Comparison of ENCODE assay signal across 8 cellular contexts in genomic region chr11:66638177-66639065, GRCh38. TPM values are rescaled to one million over a fixed set of nuclear protein-coding genes. Genes with fewer than 3 reads are reported as not detected.
DNase-seq lines count a peak whose midpoint lies in the region; ATAC-seq, FAIRE-seq and TF ChIP-seq lines count a peak whose summit lies in the region.

Gene RBM4 (plus strand): TSS chr11:66638703. CDS start chr11:66639712, 1,009 bp downstream.

- TF ChIP-seq CTCF in HepG2 (CRISPR knock-in tag; IDR thresholded peaks at IDR 0.05): peak; percentile 29; the same call in 1 of the 2 replicates

- no peaks in the 10 kb centered on the region for H3K27me3 Mint-ChIP-seq in CD4-positive, CD25-positive, alpha-beta regulatory T cell

- CTCF ChIA-PET in HepG2 (lab: Yijun Ruan, JAX; ENCODE audit: low intra/inter-chr PET ratio, low total read pairs): interaction anchor here (2.1 kb wide), 1 partner anchor 60 kb away, joined by 7 read pairs; no protein-coding TSS in a partner anchor

- TF ChIP-seq POLR2A in HepG2 (IDR thresholded peaks at IDR 0.05; ENCODE audit: insufficient read depth in 1 of 2, low read depth in 2 of 2, low read length in 2 of 2): peak; percentile 83 to 94

- H4K20me1 ChIP-seq in HepG2 (ENCODE audit: insufficient read depth, low read length): peaks cover 50% of the 10 kb centered on the region

- peak within 1 kb of the TSS; percentile 97 for H3K9ac ChIP-seq in HepG2 (ENCODE audit: insufficient read depth, low read depth, low read length)

- peaks cover 40% of the 10 kb centered on the region for H3K36me3 ChIP-seq in CD4-positive, CD25-positive, alpha-beta regulatory T cell (ENCODE audit: control insufficient read depth, insufficient read depth, low read length)
- H3K36me3 ChIP-seq in HepG2 (replicated peaks in 1 of 2; ENCODE audit: control insufficient read depth in 1 of 2, insufficient read depth in 2 of 2, low read length in 2 of 2): peaks cover 5 to 22% of the 10 kb centered on the region in 2 experiments; a peak in 4 of 5 replicates

- 0 out of 2 replicates have a peak, but pooled peaks have one; percentile 24 for TF ChIP-seq RAD21 in HepG2 (CRISPR knock-in tag; IDR thresholded peaks at IDR 0.05)

- H3K4me1 Mint-ChIP-seq in CD4-positive, CD25-positive, alpha-beta regulatory T cell: peaks cover 26 to 70% (median 62%) of the 10 kb centered on the region in 4 donors

- in situ Hi-C loops in HepG2 (cut with HindIII; ENCODE audit: extremely low pct_ligation_motif_present, low pct_unique_long_range_greater_than_20kb): no loop called here

- ATAC-seq in CD4-positive, CD25-positive, alpha-beta regulatory T cell (ENCODE audit: low read depth in 2 of 2): peak; percentile 91 to 93
- ATAC-seq in GM19397 (IDR thresholded peaks at IDR 0.05; ENCODE audit: unreplicated experiment): peak; percentile 95
- ATAC-seq in HG03571 (IDR thresholded peaks at IDR 0.05; ENCODE audit: unreplicated experiment): peak; percentile 84
- ATAC-seq in HepG2: peak; percentile 93

- FAIRE-seq in HepG2 (lab: Jason Lieb, UNC): peak; percentile 81

- TF ChIP-seq EP300 in HepG2 (IDR thresholded peaks at IDR 0.05; ENCODE audit: low read depth in 2 of 2, low read length in 2 of 2) (no peak), HepG2 (CRISPR knock-in tag; IDR thresholded peaks at IDR 0.05; ENCODE audit: borderline replicate concordance) (no peak; the same call in 1 of the 2 replicates)

- peak within 1 kb of the TSS; percentile 95 to 99 (median 97) for H3K27ac Mint-ChIP-seq in CD4-positive, CD25-positive, alpha-beta regulatory T cell

- no peak within 1 kb of the TSS for H2AFZ ChIP-seq in HepG2 (ENCODE audit: low read length)

- intact Hi-C loops in HepG2 (cut with micrococcal nuclease; ENCODE audit: unreplicated experiment): loop anchor here (2.0 kb wide), 1 partner anchor 46 kb away; the partner anchor contains the start of genes CCDC87 and CCS

- no peaks in the 10 kb centered on the region for H3K9me3 ChIP-seq in CD4-positive, CD25-positive, alpha-beta regulatory T cell (ENCODE audit: control insufficient read depth in 2 of 2, low read length in 2 of 2)
- no peaks in the 10 kb centered on the region for H3K9me3 ChIP-seq in HepG2 (ENCODE audit: low read length)

- under 1% methylated on average over 32 of the region's 63 CpGs for WGBS in HepG2 (ENCODE audit: low lambda C conversion rate)

- DNase-seq in CD4-positive, CD25-positive, alpha-beta regulatory T cell: peak; percentile 95 to 100 (median 98)
- DNase-seq in NCI-H82 (lab: John Stamatoyannopoulos, UW): peak; percentile 99
- DNase-seq in activated CD4-positive, alpha-beta T cell treated with anti-CD3 and anti-CD28 coated beads, Interleukin-2, amount 50 U/mL, for 48 hours: peak; percentile 92 to 96
- DNase-seq in dermis microvascular lymphatic vessel endothelial cell (ENCODE audit: low read depth in 2 of 2): peak; percentile 100
- peak; percentile 99 for DNase-seq in HepG2 (ENCODE audit: low spot score)
- peak; percentile 90 for DNase-seq in stimulated activated CD4-positive, alpha-beta T cell treated with anti-CD3 and anti-CD28 coated beads, Interleukin-4, amount 100 ng/mL, for 1 hour

- peak within 1 kb of the TSS; percentile 92 for H3K4me3 ChIP-seq in CD4-positive, CD25-positive, alpha-beta regulatory T cell (ENCODE audit: low read depth, low read length)
- H3K4me3 ChIP-seq in HepG2 (replicated peaks in 1 of 3; ENCODE audit: insufficient read depth in 1 of 3, low read depth in 2 of 3, low read length in 3 of 3): peak within 1 kb of the TSS; percentile 87 to 96 (median 90)

- H3K27ac ChIP-seq in CD4-positive, CD25-positive, alpha-beta regulatory T cell (ENCODE audit: insufficient read depth, low read length, poor library complexity, severe bottlenecking): peak within 1 kb of the TSS; percentile 94
- peak within 1 kb of the TSS; percentile 95 for H3K27ac ChIP-seq in HepG2 (ENCODE audit: extremely low read length, insufficient read depth, low read length)

- H3K4me3 Mint-ChIP-seq in CD4-positive, CD25-positive, alpha-beta regulatory T cell: peak within 1 kb of the TSS; percentile 94 to 100 (median 98)

- POLR2A ChIA-PET in HepG2 (lab: Yijun Ruan, JAX): interaction anchor here (0.6 to 10.0 kb wide), 32 partner anchors 9 to 735 kb away, joined by 3 to 211 read pairs (median 6); partner anchors contain the start of genes ACTN3, BBS1, CCDC87 and CCS

- peaks cover 42% of the 10 kb centered on the region for H3K36me3 Mint-ChIP-seq in CD4-positive, CD25-positive, alpha-beta regulatory T cell

- peaks cover 46% of the 10 kb centered on the region for H3K4me1 ChIP-seq in CD4-positive, CD25-positive, alpha-beta regulatory T cell (ENCODE audit: control insufficient read depth, insufficient read depth, low read length, poor library complexity, severe bottlenecking)
- peaks cover 63% of the 10 kb centered on the region for H3K4me1 ChIP-seq in HepG2 (ENCODE audit: insufficient read depth, low read length)

- peaks cover 83% of the 10 kb centered on the region for H3K79me2 ChIP-seq in HepG2 (ENCODE audit: insufficient read depth, low read length)

- BruUV-seq in HepG2 (replicated peaks; lab: Mats Ljungman, UMichigan): no TSS peak

- no peaks in the 10 kb centered on the region for H3K9me3 Mint-ChIP-seq in CD4-positive, CD25-positive, alpha-beta regulatory T cell

- no peaks in the 10 kb centered on the region for H3K27me3 ChIP-seq in CD4-positive, CD25-positive, alpha-beta regulatory T cell (ENCODE audit: control insufficient read depth, insufficient read depth, low read length)
- H3K27me3 ChIP-seq in HepG2 (ENCODE audit: control insufficient read depth in 1 of 2, insufficient read depth in 2 of 2, low read length in 2 of 2): no peaks in the 10 kb centered on the region; a peak in 1 of 5 replicates

- peak within 1 kb of the TSS; percentile 88 for H3K4me2 ChIP-seq in HepG2 (ENCODE audit: low read depth, low read length)

TF ChIP-seq in HepG2, 621 proteins besides CTCF, POLR2A, EP300 and RAD21 (continues in another document):
- TF ChIP-seq ZGPAT (CRISPR knock-in tag; IDR thresholded peaks at IDR 0.05) (peak; percentile 60; the same call in 1 of the 2 replicates), KDM5A (IDR thresholded peaks at IDR 0.05; ENCODE audit: borderline replicate concordance, low read length) (peak; percentile 55), ZNF557 (CRISPR knock-in tag; IDR thresholded peaks at IDR 0.05) (0 out of 2 replicates have a peak, but pooled peaks have one; percentile 21), ZNF710 (CRISPR knock-in tag; IDR thresholded peaks at IDR 0.05; ENCODE audit: borderline replicate concordance) (peak; percentile 29; the same call in 1 of the 2 replicates), ZNF563 (CRISPR knock-in tag; IDR thresholded peaks at IDR 0.05) (peak; percentile 56; the same call in 1 of the 2 replicates)

RNA-seq across cellular contexts. Expression of gene RBM4, which starts in this region (rescaled TPM):
- total RNA-seq in CD4-positive, CD25-positive, alpha-beta regulatory T cell: 201 TPM
- 100 to 1,000 TPM; 286 to 306 (median 295) TPM for polyA plus RNA-seq in CD4-positive, CD25-positive, alpha-beta regulatory T cell
- 122 and 162 TPM in 2 replicates for total RNA-seq in dermis microvascular lymphatic vessel endothelial cell
- 136 and 138 TPM in 2 replicates for total RNA-seq in HepG2 (2016; rRNA removed; fragmentation: Illumina TruSeq; extraction: Trizol)
- 72.4 and 85.4 TPM in 2 replicates for total RNA-seq in HepG2 (2016; cell fraction: cytosol; rRNA removed; fragmentation: Illumina TruSeq; extraction: Trizol; ENCODE audit: low read depth)
- total RNA-seq in HepG2 (2016; cell fraction: insoluble cytoplasmic fraction; rRNA removed; fragmentation: Illumina TruSeq; extraction: Trizol): 137 and 138 TPM in 2 replicates
- 57.5 and 58.8 TPM in 2 replicates for total RNA-seq in HepG2 (2016; cell fraction: membrane; rRNA removed; fragmentation: Illumina TruSeq; extraction: Trizol)
- total RNA-seq in HepG2 (2016; cell fraction: nucleus; rRNA removed; fragmentation: Illumina TruSeq; extraction: Trizol): 101 and 109 TPM in 2 replicates
- polyA plus RNA-seq in HepG2 (2011; rRNA removed): 123 and 126 TPM in 2 replicates
- 150 and 151 TPM in 2 replicates for polyA plus RNA-seq in HepG2 (2011; cell fraction: cytosol; rRNA removed)
- 83.4 and 84.4 TPM in 2 replicates for polyA plus RNA-seq in HepG2 (2011; cell fraction: nucleus; rRNA removed)
- polyA plus RNA-seq in HepG2 (2012): 117 and 122 TPM in 2 replicates
- polyA plus RNA-seq in HepG2 (2016; cell fraction: cytosol; fragmentation: Illumina TruSeq; extraction: Trizol; ENCODE audit: low read depth): 29.4 and 30.6 TPM in 2 replicates
- polyA plus RNA-seq in HepG2 (2016; cell fraction: insoluble cytoplasmic fraction; fragmentation: Illumina TruSeq; extraction: Trizol; ENCODE audit: low read depth): 149 and 157 TPM in 2 replicates
- polyA plus RNA-seq in HepG2 (2016; cell fraction: membrane; fragmentation: Illumina TruSeq; extraction: Trizol; ENCODE audit: low read depth): 38.1 and 38.5 TPM in 2 replicates
- polyA plus RNA-seq in HepG2 (2016; cell fraction: nucleus; fragmentation: Illumina TruSeq; extraction: Trizol; ENCODE audit: insufficient read depth, low read depth): 115 and 116 TPM in 2 replicates
- polyA minus RNA-seq in HepG2 (2011; rRNA and poly(A)+ RNA removed; ENCODE audit: low replicate concordance): 104 and 196 TPM in 2 replicates
- 40.8 and 41.0 TPM in 2 replicates for polyA minus RNA-seq in HepG2 (2011; cell fraction: cytosol; rRNA and poly(A)+ RNA removed)
- 136 and 154 TPM in 2 replicates for polyA minus RNA-seq in HepG2 (2011; cell fraction: nucleus; rRNA and poly(A)+ RNA removed)

Comparison
In these comparisons a context has a peak if more than half of its experiments do, and no peak if none do; other contexts are left out.
1. Peak in every context shown above with its lines: DNase-seq, ATAC-seq, H3K4me3 ChIP-seq and H3K27ac ChIP-seq.